8 cellular contexts compared by ENCODE assay signal in genomic region chr17:80477647-80478478, GRCh38. TPM values are rescaled to one million over a fixed set of nuclear protein-coding genes. Genes with fewer than 3 reads are reported as not detected.
A peak's percentile ranks its signal among the peaks of the same experiment; 100 is the strongest.
DNase-seq lines count a peak whose midpoint lies in the region; ATAC-seq and TF ChIP-seq lines count a peak whose summit lies in the region.

No MANE protein-coding gene starts in this region.

- 4% methylated on average over 94 to 96 of the region's 103 CpGs for whole genome bisulfite sequencing in mesodermal cell (ENCODE audit: insufficient coverage in 2 of 2), 2 experiments
- WGBS in aorta, 2 donors: 2 to 3% methylated on average over 86 to 103 of the region's 103 CpGs

- H3K9me3 Mint-ChIP-seq in Caco-2 (ENCODE audit: unreplicated experiment): no peaks in the 10 kb centered on the region
- no peaks in the 10 kb centered on the region for H3K9me3 Mint-ChIP-seq in effector memory CD8-positive, alpha-beta T cell

- peak overlapping the region; percentile 8 for H3K4me3 ChIP-seq in mesodermal cell (ENCODE audit: extremely low read depth, insufficient read depth, low read length, poor library complexity, severe bottlenecking)
- H3K4me3 ChIP-seq in aorta (ENCODE audit: low read length in 2 of 2): no peak overlapping the region
- no peak overlapping the region; the same call in 1 of the 2 replicates for H3K4me3 ChIP-seq in Caco-2 (ENCODE audit: low read depth, low read length)

- no peak for TF ChIP-seq CTCF in Caco-2 (IDR thresholded peaks at IDR 0.05; ENCODE audit: insufficient read depth in 1 of 2, low read depth in 1 of 2, low read length in 1 of 2, severe bottlenecking in 1 of 2, unreplicated experiment in 1 of 2)

- no peaks in the 10 kb centered on the region for H3K36me3 Mint-ChIP-seq in Caco-2 (ENCODE audit: insufficient read depth, unreplicated experiment)
- H3K36me3 Mint-ChIP-seq in effector memory CD8-positive, alpha-beta T cell (ENCODE audit: insufficient read depth): no peaks in the 10 kb centered on the region

- H3K36me3 ChIP-seq in mesodermal cell (ENCODE audit: control insufficient read depth, insufficient read depth, low read length) (no peaks in the 10 kb centered on the region), aorta (ENCODE audit: control insufficient read depth in 1 of 2, insufficient read depth in 2 of 2, low read length in 1 of 2) (no peaks in the 10 kb centered on the region), Caco-2 (ENCODE audit: control insufficient read depth, insufficient read depth, low read length) (no peaks in the 10 kb centered on the region)

- peaks cover 11% of the 10 kb centered on the region for H3K4me1 Mint-ChIP-seq in Caco-2 (ENCODE audit: low read depth, unreplicated experiment)
- H3K4me1 Mint-ChIP-seq in effector memory CD8-positive, alpha-beta T cell (ENCODE audit: low read depth in 2 of 2): peaks cover 8 to 11% of the 10 kb centered on the region in 2 donors

- intact Hi-C loops in aorta (cut with DNase I): loop anchor here in 1 of 2 donors (5.0 kb wide), 1 partner anchor 46 kb away; no protein-coding TSS in a partner anchor
- intact Hi-C loops in Caco-2 (cut with micrococcal nuclease; ENCODE audit: unreplicated experiment): no loop called here

- no peak overlapping the region for H3K4me3 Mint-ChIP-seq in Caco-2 (ENCODE audit: unreplicated experiment)
- H3K4me3 Mint-ChIP-seq in effector memory CD8-positive, alpha-beta T cell: no peak overlapping the region

- CTCF ChIA-PET in Caco-2 (lab: Charles Lee): interaction anchor here (1.5 kb wide), 1 partner anchor 51 kb away, joined by 4 read pairs; no protein-coding TSS in a partner anchor

- POLR2A ChIA-PET in Caco-2 (lab: Charles Lee): interaction anchor here (1.1 kb wide), 1 partner anchor 23 kb away, joined by 16 read pairs; no protein-coding TSS in a partner anchor

- DNase-seq in DMS 273 (lab: John Stamatoyannopoulos, UW; ENCODE audit: unreplicated experiment) (peak; percentile 90), DMS 273 treated with DMSO at 0.1 percent for 48 hours (lab: John Stamatoyannopoulos, UW) (no peak), RPMI7951 (ENCODE audit: low read depth) (peak; percentile 42), dedifferentiated amniotic fluid mesenchymal stem cell (ENCODE audit: extremely low spot score) (peak; percentile 42), aorta (no peak), Caco-2 (no peak)
- DNase-seq in effector memory CD8-positive, alpha-beta T cell: no peak

- peak; percentile 51 for ATAC-seq in aorta (ENCODE audit: low FRiP score)
- no peak for ATAC-seq in effector memory CD8-positive, alpha-beta T cell (replicated peaks)

- no TSS peak for BruUV-seq in Caco-2 (replicated peaks; lab: Mats Ljungman, UMichigan)

- no peak overlapping the region for H3K27ac Mint-ChIP-seq in Caco-2 (ENCODE audit: unreplicated experiment)
- H3K27ac Mint-ChIP-seq in effector memory CD8-positive, alpha-beta T cell: no peak overlapping the region

- H3K4me1 ChIP-seq in mesodermal cell (ENCODE audit: control insufficient read depth, insufficient read depth, low read length, poor library complexity, severe bottlenecking): peaks cover 2% of the 10 kb centered on the region
- no peaks in the 10 kb centered on the region for H3K4me1 ChIP-seq in aorta (ENCODE audit: control insufficient read depth in 1 of 2, insufficient read depth in 2 of 2, low read length in 2 of 2)
- H3K4me1 ChIP-seq in Caco-2: peaks cover 29% of the 10 kb centered on the region

- peaks cover 34% of the 10 kb centered on the region for H3K27me3 Mint-ChIP-seq in Caco-2 (ENCODE audit: insufficient read depth, unreplicated experiment)
- H3K27me3 Mint-ChIP-seq in effector memory CD8-positive, alpha-beta T cell: peaks cover 51 to 72% of the 10 kb centered on the region in 2 donors

- H3K27ac ChIP-seq in mesodermal cell (ENCODE audit: low read depth, low read length, severe bottlenecking): no peak overlapping the region
- H3K27ac ChIP-seq in aorta (ENCODE audit: low read depth in 1 of 2, low read length in 2 of 2): no peak overlapping the region

- no peaks in the 10 kb centered on the region for H3K27me3 ChIP-seq in aorta (ENCODE audit: control insufficient read depth in 1 of 2, insufficient read depth in 2 of 2, low read length in 1 of 2)
- peaks cover 6% of the 10 kb centered on the region for H3K27me3 ChIP-seq in Caco-2 (replicated peaks; ENCODE audit: control insufficient read depth, insufficient read depth, low read length)

- H3K9me3 ChIP-seq in mesodermal cell (ENCODE audit: control insufficient read depth, low read length): no peaks in the 10 kb centered on the region
- no peaks in the 10 kb centered on the region for H3K9me3 ChIP-seq in aorta (ENCODE audit: control insufficient read depth, low read length)
- H3K9me3 ChIP-seq in Caco-2: no peaks in the 10 kb centered on the region

RNA-seq across cellular contexts. Expression of gene NPTX1, which starts 1.5 kb away (rescaled TPM):
- 2.5 and 4.6 TPM in 2 replicates for total RNA-seq in RPMI7951 (2014; rRNA removed; shearing (Covaris generic))
- polyA plus RNA-seq in mesodermal cell (2013, experiment 1 of 2): 2.0 TPM
- polyA plus RNA-seq in mesodermal cell (2013, experiment 2 of 2): 1.3 TPM
- total RNA-seq in aorta (1 to 10 TPM in 1 of 2 donors, under 1 TPM in 1; 0.45 to 1.6 TPM), Caco-2 (2022) (0.57 and 1.5 TPM in 2 replicates)
- polyA plus RNA-seq in aorta: under 1 TPM in 1 of 2 donors, not detected in 1; 0.13 TPM

Comparison
In these comparisons a context has a peak if more than half of its experiments do, and no peak if none do; other contexts are left out.
1. DNase-seq: peak in DMS 273 (single experiment), RPMI7951 (single experiment) and dedifferentiated amniotic fluid mesenchymal stem cell (single experiment); none in DMS 273 treated with DMSO at 0.1 percent for 48 hours (single experiment), aorta (0 of 2), Caco-2 (0 of 2) and effector memory CD8-positive, alpha-beta T cell (0 of 3).